In the genomic region with DNA sequence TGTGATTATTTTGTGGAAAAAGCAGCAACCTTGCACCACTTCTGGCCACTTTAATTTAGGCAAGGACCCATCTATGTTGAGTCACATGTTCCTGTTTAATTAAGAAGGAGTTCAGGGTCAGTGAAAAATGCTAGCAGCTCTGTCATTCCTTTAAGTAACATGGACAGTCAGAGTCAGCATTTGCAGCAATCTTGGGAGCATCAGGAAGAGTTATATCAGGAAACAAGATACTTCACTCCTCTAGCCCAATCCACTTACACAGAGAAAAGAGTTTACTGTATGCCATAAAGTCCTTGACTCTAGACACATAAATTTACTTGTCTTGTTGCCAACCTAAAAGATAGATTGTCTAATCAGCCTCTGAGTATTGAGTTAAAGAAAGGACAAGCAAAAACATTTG, we compare ENCODE assay signal across 18 cellular contexts.
"Had no signal": no experiment of that assay in that cellular context is flagged by ENCODE, and none has a peak within 500 bp of the region (broad histone marks: within the 10 kb centered on the region; RNA-seq: fewer than 3 reads in every experiment).

No MANE protein-coding gene starts in this region.

- DNase-seq: activated CD4-positive, alpha-beta T cell treated with anti-CD3 and anti-CD28 coated beads, Interleukin-2, amount 50 U/mL, for 1 hour; activated CD8-positive, alpha-beta memory T cell treated with anti-CD3 and anti-CD28 coated beads, Interleukin-2, amount 50 U/mL, for 4 hours; activated effector memory CD4-positive, alpha-beta T cell treated with Interleukin-2 at 50 U/mL for 16 hours; activated naive CD4-positive, alpha-beta T cell treated with anti-CD3 and anti-CD28 coated beads, Interleukin-2, amount 10 ng/mL, durations not matched to agents 7 days and 5 days; activated T-cell treated with anti-CD3 and anti-CD28 coated beads, Interleukin-2, amount 50 U/mL, for 48 hours; hypothalamus; left lung; mammary epithelial cell; naive thymus-derived CD4-positive, alpha-beta T cell; stimulated activated naive B cell treated with anti-CD40 and anti-IgM and Interleukin-4, amounts not matched to agents 10 μg/mL and 1 μg/mL and 100 μg/mL, for 72 hours; T-helper 1 cell; T-helper 9 cell had no signal

- H3K27me3 ChIP-seq: ascending aorta, left lung, neutrophil had no signal

- ATAC-seq: activated CD4-positive, CD25-positive, alpha-beta regulatory T cell treated with anti-CD3 and anti-CD28 coated beads, Interleukin-2, amount 50 U/mL, for 24 hours; left lung; naive thymus-derived CD4-positive, alpha-beta T cell; stimulated activated naive B cell treated with anti-CD40 and anti-IgM and Interleukin-4, amounts not matched to agents 10 μg/mL and 1 μg/mL and 100 μg/mL, for 72 hours had no signal

- H3K27ac ChIP-seq: ascending aorta, coronary artery, left lung, neutrophil had no signal

- FAIRE-seq: frontal cortex, keratinocyte had no signal

- H3K4me1 ChIP-seq: left lung had no signal

- H3K36me3 ChIP-seq: ascending aorta, left lung, neutrophil had no signal

- H3K4me3 ChIP-seq: ascending aorta, coronary artery, left lung had no signal

- H3K9me3 ChIP-seq: ascending aorta, left lung, neutrophil had no signal
